Comparison of ENCODE assay signal across 25 cellular contexts in genomic region chr6:53494076-53494475, GRCh38. TPM values are rescaled to one million over a fixed set of nuclear protein-coding genes. Genes with fewer than 3 reads are reported as not detected.
A peak's percentile ranks its signal among the peaks of the same experiment; 100 is the strongest.
DNase-seq lines count a peak whose midpoint lies in the region; ATAC-seq, FAIRE-seq and TF ChIP-seq lines count a peak whose summit lies in the region.
"Had no signal": no experiment of that assay in that cellular context is flagged by ENCODE, and none has a peak within 500 bp of the region (broad histone marks: within the 10 kb centered on the region; RNA-seq: fewer than 3 reads in every experiment).

No MANE protein-coding gene starts in this region.

- H3K9me3 Mint-ChIP-seq in astrocyte (ENCODE audit: unreplicated experiment), result no peaks in the 10 kb centered on the region
- H3K9me3 Mint-ChIP-seq: activated CD4-positive, alpha-beta T cell treated with anti-CD3 and anti-CD28 coated beads, Interleukin-2, amount 10 ng/mL, durations not matched to agents 7 days and 5 days; activated T-helper 1 cell treated with anti-CD3 and anti-CD28 coated beads, Interleukin-12 subunit alpha, Interleukin-12 subunit beta, Interleukin-2, Interleukin-4 antibody, amounts not matched to agents 30 ng/mL and 10 ng/mL and 1 ng/mL, durations not matched to agents 14 hours and 24 hours and 36 hours had no signal

- no peak overlapping the region for H3K4me3 ChIP-seq in HCT116 (replicated peaks in 1 of 2; ENCODE audit: low read depth in 1 of 2, low read length in 2 of 2)
- H3K4me3 ChIP-seq in astrocyte (ENCODE audit: insufficient read depth, low read depth, low read length), result peak overlapping the region; percentile 14
- no peak overlapping the region for H3K4me3 ChIP-seq in subcutaneous abdominal adipose tissue (ENCODE audit: low read depth in 1 of 5, low read length in 5 of 5)
- no peak overlapping the region for H3K4me3 ChIP-seq in psoas muscle
- no peak overlapping the region for H3K4me3 ChIP-seq in right cardiac atrium (ENCODE audit: low read length)
- H3K4me3 ChIP-seq: upper lobe of right lung had no signal

- POLR2A ChIA-PET in HCT116 (lab: Charles Lee), result interaction anchor here (0.6 to 1.7 kb wide), 4 partner anchors 158 to 1181 kb away, joined by 3 to 5 read pairs (median 4); no protein-coding TSS in a partner anchor

- H3K4me1 Mint-ChIP-seq in astrocyte (ENCODE audit: low read depth, unreplicated experiment), result peaks cover 41% of the 10 kb centered on the region

- H3K27me3 ChIP-seq in HCT116 (ENCODE audit: insufficient read depth, low read length), result no peaks in the 10 kb centered on the region
- H3K27me3 ChIP-seq in astrocyte (ENCODE audit: insufficient read depth, low read length), result no peaks in the 10 kb centered on the region
- H3K27me3 ChIP-seq in subcutaneous abdominal adipose tissue (ENCODE audit: control insufficient read depth in 5 of 5, insufficient read depth in 4 of 5, low read length in 5 of 5), result no peaks in the 10 kb centered on the region
- H3K27me3 ChIP-seq in psoas muscle (ENCODE audit: insufficient read depth in 3 of 3, low read length in 2 of 3), result no peaks in the 10 kb centered on the region
- H3K27me3 ChIP-seq in right cardiac atrium (ENCODE audit: control insufficient read depth, insufficient read depth), result no peaks in the 10 kb centered on the region
- H3K27me3 ChIP-seq: dorsolateral prefrontal cortex, foreskin keratinocyte, heart right ventricle, right atrium auricular region had no signal

- H3K27ac ChIP-seq in HCT116 (ENCODE audit: low read depth, low read length) (no peak overlapping the region), astrocyte (ENCODE audit: low read depth, low read length) (peak overlapping the region; percentile 39), subcutaneous abdominal adipose tissue (ENCODE audit: low read depth, low read length) (peak overlapping the region; percentile 2), psoas muscle (no peak overlapping the region), right cardiac atrium (ENCODE audit: low read length) (no peak overlapping the region)
- H3K27ac ChIP-seq: foreskin keratinocyte, heart right ventricle, parathyroid adenoma, right atrium auricular region, upper lobe of right lung had no signal

- no peaks in the 10 kb centered on the region for H4K20me1 ChIP-seq in HCT116 (ENCODE audit: insufficient read depth)
- no peaks in the 10 kb centered on the region for H4K20me1 ChIP-seq in astrocyte (ENCODE audit: insufficient read depth, low read length)

- no peak for TF ChIP-seq RAD21 in HCT116 (IDR thresholded peaks at IDR 0.05; ENCODE audit: low read depth)

- peaks cover 3% of the 10 kb centered on the region for H3K27me3 Mint-ChIP-seq in astrocyte (ENCODE audit: low read depth, unreplicated experiment)

- H3K9me2 ChIP-seq in HCT116 (ENCODE audit: insufficient read depth), result no peaks in the 10 kb centered on the region

- TF ChIP-seq CTCF in HCT116 (IDR thresholded peaks at IDR 0.05 in 2 of 3, conservative IDR thresholded peaks at IDR 0.05 in 1 of 3; ENCODE audit: borderline replicate concordance in 1 of 3, insufficient read depth in 1 of 3, low read depth in 2 of 3, low read length in 2 of 3), result no peak
- no peak for TF ChIP-seq CTCF in astrocyte (IDR thresholded peaks at IDR 0.05; ENCODE audit: insufficient read depth, low read depth, low read length)
- no peak for TF ChIP-seq CTCF in psoas muscle (IDR thresholded peaks at IDR 0.05)

- H3K36me3 ChIP-seq in HCT116 (ENCODE audit: control insufficient read depth in 1 of 2, insufficient read depth in 2 of 2, low read length in 2 of 2) (peaks cover 8% of the 10 kb centered on the region in 2 experiments; a peak in 1 of 4 replicates), astrocyte (ENCODE audit: insufficient read depth, low read length) (no peaks in the 10 kb centered on the region), subcutaneous abdominal adipose tissue (ENCODE audit: control insufficient read depth in 5 of 5, insufficient read depth in 5 of 5, low read length in 5 of 5) (peaks cover 7 to 18% (median 16%) of the 10 kb centered on the region in 5 donors), psoas muscle (ENCODE audit: insufficient read depth in 1 of 2, low read depth in 1 of 2) (peaks cover 0 to 11% of the 10 kb centered on the region in 2 donors)

- no peak for ATAC-seq in HCT116
- no peak for ATAC-seq in psoas muscle
- ATAC-seq in right cardiac atrium, result no peak
- ATAC-seq: activated CD8-positive, alpha-beta memory T cell treated with anti-CD3 and anti-CD28 coated beads, Interleukin-2, amount 10 ng/mL, durations not matched to agents 7 days and 5 days had no signal

- DNase-seq in HCT116 (ENCODE audit: low read depth, low spot score) (no peak), astrocyte (ENCODE audit: low read depth) (peak; percentile 36), fibroblast of peridontal ligament (ENCODE audit: extremely low read depth) (peak; percentile 30), GM12891 (ENCODE audit: insufficient read length, low spot score) (no peak), psoas muscle (no peak), right cardiac atrium (no peak)
- DNase-seq: activated CD4-positive, alpha-beta T cell treated with anti-CD3 and anti-CD28 coated beads, Interleukin-2, amount 10 ng/mL, durations not matched to agents 7 days and 5 days; activated CD8-positive, alpha-beta memory T cell treated with anti-CD3 and anti-CD28 coated beads, Interleukin-2, amount 10 ng/mL, durations not matched to agents 7 days and 5 days; activated naive CD4-positive, alpha-beta T cell treated with anti-CD3 and anti-CD28 coated beads, Interleukin-2, amount 50 U/mL, for 16 hours; CD4-positive, CD25-positive, alpha-beta regulatory T cell; central memory CD4-positive, alpha-beta T cell; dorsolateral prefrontal cortex; foreskin keratinocyte; GOT3; heart right ventricle; NCI-H1105; NCI-H187 treated with DMSO at 0.1 percent for 48 hours; stimulated activated CD4-positive, alpha-beta T cell treated with anti-CD3 and anti-CD28 coated beads, Interleukin-12 subunit alpha, Interleukin-12 subunit beta, amount 100 ng/mL, for 4 hours; stimulated activated CD4-positive, alpha-beta T cell treated with anti-CD3 and anti-CD28 coated beads, Interleukin-4, amount 100 ng/mL, for 1 hour; T1000; upper lobe of right lung had no signal

- H3K4me2 ChIP-seq in HCT116 (ENCODE audit: low read length), result 0 out of 2 replicates have a peak overlapping the region, but pooled peaks have one; percentile 72
- peak overlapping the region; percentile 83 for H3K4me2 ChIP-seq in astrocyte (ENCODE audit: low read length)

- H3K27ac Mint-ChIP-seq in astrocyte (ENCODE audit: unreplicated experiment), result peak overlapping the region; percentile 27
- H3K27ac Mint-ChIP-seq: activated CD4-positive, alpha-beta T cell treated with anti-CD3 and anti-CD28 coated beads, Interleukin-2, amount 10 ng/mL, durations not matched to agents 7 days and 5 days; activated CD8-positive, alpha-beta memory T cell treated with anti-CD3 and anti-CD28 coated beads, Interleukin-2, amount 10 ng/mL, durations not matched to agents 7 days and 5 days; activated T-helper 1 cell treated with anti-CD3 and anti-CD28 coated beads, Interleukin-12 subunit alpha, Interleukin-12 subunit beta, Interleukin-2, Interleukin-4 antibody, amounts not matched to agents 30 ng/mL and 10 ng/mL and 1 ng/mL, durations not matched to agents 14 hours and 24 hours and 36 hours; CD4-positive, CD25-positive, alpha-beta regulatory T cell had no signal

- WGBS in psoas muscle, 3 donors, result 83 to 87% (median 85%) methylated on average over 4 of the region's 4 CpGs
- 64% methylated on average over 4 of the region's 4 CpGs for WGBS in right cardiac atrium

- H3K36me3 Mint-ChIP-seq in astrocyte (ENCODE audit: low read depth, unreplicated experiment), result no peaks in the 10 kb centered on the region

- H2AFZ ChIP-seq in HCT116 (ENCODE audit: low read depth, low read length, poor library complexity, severe bottlenecking), result no peak overlapping the region
- no peak overlapping the region for H2AFZ ChIP-seq in astrocyte (ENCODE audit: low read depth, low read length)
- H2AFZ ChIP-seq: parathyroid adenoma had no signal

- H3K9me3 ChIP-seq in HCT116 (ENCODE audit: control insufficient read depth in 1 of 2, insufficient read depth in 1 of 2, low read depth in 1 of 2, low read length in 2 of 2), result no peaks in the 10 kb centered on the region
- H3K9me3 ChIP-seq in astrocyte (ENCODE audit: insufficient read depth, low read depth, low read length), result no peaks in the 10 kb centered on the region
- H3K9me3 ChIP-seq in subcutaneous abdominal adipose tissue (ENCODE audit: control insufficient read depth in 5 of 5, low read length in 5 of 5), result no peaks in the 10 kb centered on the region
- no peaks in the 10 kb centered on the region for H3K9me3 ChIP-seq in psoas muscle
- H3K9me3 ChIP-seq in right cardiac atrium (ENCODE audit: control insufficient read depth, low read length), result no peaks in the 10 kb centered on the region
- H3K9me3 ChIP-seq: heart right ventricle, right atrium auricular region, upper lobe of right lung had no signal

- TF ChIP-seq POLR2A in HCT116 (IDR thresholded peaks at IDR 0.05; ENCODE audit: borderline replicate concordance, extremely low read depth, insufficient read depth, insufficient read length) (no peak), GM12891 (IDR thresholded peaks at IDR 0.05; ENCODE audit: low read depth, low read length) (no peak)

- FAIRE-seq in astrocyte (lab: Jason Lieb, UNC), result no peak
- FAIRE-seq in GM12891 (lab: Jason Lieb, UNC), result no peak

- BruUV-seq in HCT116 (replicated peaks; lab: Mats Ljungman, UMichigan), result no TSS peak

- RAD21 ChIA-PET in HCT116 (lab: Charles Lee; ENCODE audit: low non-redundant PET in 1 of 2, low total read pairs in 2 of 2, uncharacterized antibody in 2 of 2, unreplicated experiment in 2 of 2), result interaction anchor here (0.7 to 2.3 kb wide), 8 partner anchors 156 to 234 kb away, joined by 3 to 8 read pairs (median 4); no protein-coding TSS in a partner anchor

- CTCF ChIA-PET in HCT116 (lab: Charles Lee), result interaction anchor here (0.7 to 6.8 kb wide), 24 partner anchors 9 to 462 kb away, joined by 3 to 227 read pairs (median 4); no protein-coding TSS in a partner anchor

- H3K79me2 ChIP-seq in HCT116 (ENCODE audit: insufficient read depth, low read length), result no peaks in the 10 kb centered on the region
- H3K79me2 ChIP-seq in astrocyte (ENCODE audit: insufficient read depth, low read length), result no peaks in the 10 kb centered on the region
- H3K79me2 ChIP-seq: parathyroid adenoma had no signal

- no peak overlapping the region for H3K9ac ChIP-seq in HCT116 (ENCODE audit: low read length)
- H3K9ac ChIP-seq in astrocyte (ENCODE audit: low read length), result peak overlapping the region; percentile 27
- no peak overlapping the region for H3K9ac ChIP-seq in subcutaneous abdominal adipose tissue (ENCODE audit: low read length in 5 of 5)
- H3K9ac ChIP-seq: parathyroid adenoma had no signal

- peaks cover 4 to 21% of the 10 kb centered on the region in 2 experiments; a peak in 2 of 4 replicates for H3K4me1 ChIP-seq in HCT116 (ENCODE audit: control insufficient read depth in 1 of 2, insufficient read depth in 2 of 2, low read length in 2 of 2)
- H3K4me1 ChIP-seq in astrocyte (ENCODE audit: insufficient read depth, low read length), result peaks cover 29% of the 10 kb centered on the region
- H3K4me1 ChIP-seq in subcutaneous abdominal adipose tissue (ENCODE audit: control insufficient read depth in 5 of 5, insufficient read depth in 5 of 5, low read length in 5 of 5), result peaks cover 0 to 9% (median 4%) of the 10 kb centered on the region in 5 donors
- peaks cover 11% of the 10 kb centered on the region for H3K4me1 ChIP-seq in psoas muscle
- no peaks in the 10 kb centered on the region for H3K4me1 ChIP-seq in right cardiac atrium (ENCODE audit: control insufficient read depth, insufficient read depth, low read length)
- H3K4me1 ChIP-seq: parathyroid adenoma, upper lobe of right lung had no signal

- H3K4me3 Mint-ChIP-seq in astrocyte (ENCODE audit: unreplicated experiment), result no peak overlapping the region
- H3K4me3 Mint-ChIP-seq: activated CD4-positive, alpha-beta T cell treated with anti-CD3 and anti-CD28 coated beads, Interleukin-2, amount 10 ng/mL, durations not matched to agents 7 days and 5 days; activated CD8-positive, alpha-beta memory T cell treated with anti-CD3 and anti-CD28 coated beads, Interleukin-2, amount 10 ng/mL, durations not matched to agents 7 days and 5 days; activated T-helper 1 cell treated with anti-CD3 and anti-CD28 coated beads, Interleukin-12 subunit alpha, Interleukin-12 subunit beta, Interleukin-2, Interleukin-4 antibody, amounts not matched to agents 30 ng/mL and 10 ng/mL and 1 ng/mL, durations not matched to agents 14 hours and 24 hours and 36 hours; CD4-positive, CD25-positive, alpha-beta regulatory T cell had no signal

- intact Hi-C loops in HCT116 (cut with micrococcal nuclease) (no loop called here), psoas muscle (cut with DNase I) (loop anchor here (5.0 to 10.0 kb wide), 2 partner anchors 51 to 158 kb away; partner anchors contain the start of gene GCLC (in 1 of the 2)), right cardiac atrium (cut with DNase I) (loop anchor here in 3 of 4 donors (2.0 to 10.0 kb wide), 4 partner anchors 161 to 233 kb away; no protein-coding TSS in a partner anchor)

RNA-seq across cellular contexts. Expression of gene GCLC, which starts 50.8 kb away (rescaled TPM):
- total RNA-seq in HCT116 (2021; ENCODE audit: unreplicated experiment) (72.0 TPM), astrocyte (26.9 and 31.6 TPM in 2 replicates), psoas muscle (10 to 100 TPM; 14.0 to 31.9 (median 22.8) TPM), right cardiac atrium (10 to 100 TPM; 20.1 to 29.9 (median 23.8) TPM)
- polyA plus RNA-seq in HCT116 (2012), result 46.5 and 56.0 TPM in 2 replicates
- 4.1 TPM for polyA plus RNA-seq in GM12891 (2012; ENCODE audit: low read depth, missing spikeins)
- polyA plus RNA-seq in psoas muscle (10 to 100 TPM in 1 of 3 donors, 1 to 10 TPM in 2; 4.7 to 17.9 (median 9.0) TPM), right cardiac atrium (9.8 TPM)

Comparison
In these comparisons a context has a peak if more than half of its experiments do, and no peak if none do; other contexts are left out.
1. DNase-seq: peak in astrocyte (single experiment) and fibroblast of peridontal ligament (single experiment); none in HCT116 (single experiment), GM12891 (single experiment), psoas muscle (0 of 2) and right cardiac atrium (0 of 3).
2. H3K27ac ChIP-seq: peak in astrocyte (single experiment) and subcutaneous abdominal adipose tissue (single experiment); none in HCT116 (single experiment), psoas muscle (single experiment) and right cardiac atrium (single experiment).